Comparison of ENCODE assay signal across 28 cellular contexts in the genomic region with DNA sequence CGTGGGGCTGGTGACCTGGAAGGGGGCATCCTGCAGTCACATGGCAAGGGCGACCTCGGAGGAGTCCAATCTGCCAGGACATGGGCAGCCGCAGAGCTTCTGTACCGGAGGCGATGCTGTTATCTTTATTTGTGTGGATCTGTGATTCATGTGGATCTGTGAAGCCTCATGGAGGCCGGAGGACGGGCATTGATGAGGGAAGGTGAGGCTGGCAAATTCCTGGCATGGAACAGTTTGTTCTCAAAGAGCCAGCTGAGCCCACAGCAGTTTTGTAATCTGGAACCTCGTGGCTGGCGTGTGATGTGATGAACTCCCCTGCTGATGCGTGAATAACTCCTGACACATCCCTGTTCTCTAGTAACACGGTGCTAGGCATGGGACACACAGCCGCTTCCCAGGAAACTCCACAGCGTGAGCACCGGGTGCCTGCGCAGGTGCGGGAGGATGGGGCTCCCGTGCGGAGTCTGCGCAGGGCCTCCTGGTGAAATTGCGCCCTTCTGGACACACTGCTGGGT. TPM values are rescaled to one million over a fixed set of nuclear protein-coding genes. Genes with fewer than 3 reads are reported as not detected.
DNase-seq lines count a peak whose midpoint lies in the region; ATAC-seq and TF ChIP-seq lines count a peak whose summit lies in the region.
"Had no signal": no experiment of that assay in that cellular context is flagged by ENCODE, and none has a peak within 500 bp of the region (broad histone marks: within the 10 kb centered on the region; RNA-seq: fewer than 3 reads in every experiment).

No MANE protein-coding gene starts in this region.

- H3K27me3 Mint-ChIP-seq in nephron progenitor cell (ENCODE audit: low read depth, poor library complexity): peaks cover 8% of the 10 kb centered on the region
- H3K27me3 Mint-ChIP-seq: activated CD4-positive, alpha-beta T cell treated with anti-CD3 and anti-CD28 coated beads, Interleukin-2, amount 10 ng/mL, durations not matched to agents 7 days and 5 days; activated naive CD8-positive, alpha-beta T cell treated with anti-CD3 and anti-CD28 coated beads, Interleukin-2, amount 50 U/mL, for 24 hours; IgD-negative memory B cell had no signal

- peak overlapping the region; percentile 42 for H3K27ac Mint-ChIP-seq in nephron progenitor cell
- H3K27ac Mint-ChIP-seq: activated CD4-positive, alpha-beta T cell treated with anti-CD3 and anti-CD28 coated beads, Interleukin-2, amount 10 ng/mL, durations not matched to agents 7 days and 5 days; activated naive CD8-positive, alpha-beta T cell treated with anti-CD3 and anti-CD28 coated beads, Interleukin-2, amount 50 U/mL, for 24 hours; activated T-helper 2 cell treated with anti-CD3 and anti-CD28 coated beads, Interferon-gamma antibody, Interleukin-2, Interleukin-4, amounts not matched to agents 10 μg/mL and 5 μg/mL and 100 μg/mL, durations not matched to agents 14 hours and 24 hours and 36 hours; IgD-negative memory B cell; natural killer cell had no signal

- no peaks in the 10 kb centered on the region for H3K36me3 Mint-ChIP-seq in nephron progenitor cell (ENCODE audit: low read depth)
- H3K36me3 Mint-ChIP-seq: natural killer cell had no signal

- H3K27me3 ChIP-seq in RWPE2 (ENCODE audit: insufficient read depth, poor library complexity, severe bottlenecking) (no peaks in the 10 kb centered on the region), smooth muscle cell (ENCODE audit: low read depth) (no peaks in the 10 kb centered on the region)
- H3K27me3 ChIP-seq: BLaER1 treated with 17β-estradiol and CSF1 and Interleukin-3, amounts not matched to agents 10 nM and 100 nM; body of pancreas; esophagus muscularis mucosa; MG63; upper lobe of left lung had no signal

- ATAC-seq in RWPE2 (ENCODE audit: low read depth) (no peak), HG02588 (IDR thresholded peaks at IDR 0.05; ENCODE audit: unreplicated experiment) (no peak)
- ATAC-seq: activated naive CD8-positive, alpha-beta T cell treated with anti-CD3 and anti-CD28 coated beads, Interleukin-2, amount 50 U/mL, for 24 hours; body of pancreas; left colon; natural killer cell; Panc1; stimulated activated naive CD8-positive, alpha-beta T cell treated with anti-CD3 and anti-CD28 coated beads, Interleukin-15, Interleukin-2, amounts not matched to agents 100 U/mL and 50 U/mL, for 24 hours had no signal

- no peak overlapping the region for H3K27ac ChIP-seq in RWPE2 (ENCODE audit: poor library complexity, severe bottlenecking)
- no peak overlapping the region for H3K27ac ChIP-seq in smooth muscle cell (ENCODE audit: low read depth)
- H3K27ac ChIP-seq: BLaER1 treated with 17β-estradiol and CSF1 and Interleukin-3, amounts not matched to agents 10 nM and 100 nM; body of pancreas; esophagus muscularis mucosa; SK-N-MC had no signal

- H3K79me2 ChIP-seq in smooth muscle cell (ENCODE audit: low read depth): peaks cover under 1% of the 10 kb centered on the region

- no peak overlapping the region for H2AFZ ChIP-seq in smooth muscle cell (ENCODE audit: low read depth)

- H3F3A ChIP-seq in smooth muscle cell (ENCODE audit: low read depth): peaks cover 6% of the 10 kb centered on the region

- H3K4me3 ChIP-seq in RWPE2 (ENCODE audit: severe bottlenecking) (no peak overlapping the region), fibroblast of villous mesenchyme (ENCODE audit: low read depth, low read length) (no peak overlapping the region), smooth muscle cell (no peak overlapping the region)
- H3K4me3 ChIP-seq: BLaER1 treated with 17β-estradiol and CSF1 and Interleukin-3, amounts not matched to agents 10 nM and 100 nM; body of pancreas; esophagus muscularis mucosa; MG63; SK-N-MC; upper lobe of left lung had no signal

- TF ChIP-seq CTCF in RWPE2 (IDR thresholded peaks at IDR 0.05; ENCODE audit: poor library complexity, severe bottlenecking) (no peak), fibroblast of villous mesenchyme (IDR thresholded peaks at IDR 0.05; ENCODE audit: insufficient read depth, low read depth, low read length) (no peak), nephron progenitor cell (IDR thresholded peaks at IDR 0.05) (no peak), smooth muscle cell (IDR thresholded peaks at IDR 0.05; ENCODE audit: borderline replicate concordance, insufficient read depth, poor library complexity, severe bottlenecking) (no peak)

- WGBS in smooth muscle cell (ENCODE audit: low lambda C conversion rate): 74% methylated on average over 21 of the region's 21 CpGs

- H3K4me1 ChIP-seq in RWPE2 (ENCODE audit: insufficient read depth, poor library complexity, severe bottlenecking): peaks cover 7% of the 10 kb centered on the region
- H3K4me1 ChIP-seq in smooth muscle cell (ENCODE audit: low read depth): peaks cover 40% of the 10 kb centered on the region

- H3K36me3 ChIP-seq in RWPE2 (ENCODE audit: low read depth) (no peaks in the 10 kb centered on the region), smooth muscle cell (ENCODE audit: low read depth) (no peaks in the 10 kb centered on the region)
- H3K36me3 ChIP-seq: esophagus muscularis mucosa, MG63, upper lobe of left lung had no signal

- H3K9ac ChIP-seq in smooth muscle cell (ENCODE audit: low read depth): peak overlapping the region; percentile 7
- H3K9ac ChIP-seq: BLaER1 treated with 17β-estradiol and CSF1 and Interleukin-3, amounts not matched to agents 10 nM and 100 nM had no signal

- H3K4me3 Mint-ChIP-seq in nephron progenitor cell: no peak overlapping the region
- H3K4me3 Mint-ChIP-seq: activated CD4-positive, alpha-beta T cell treated with anti-CD3 and anti-CD28 coated beads, Interleukin-2, amount 10 ng/mL, durations not matched to agents 7 days and 5 days; activated naive CD8-positive, alpha-beta T cell treated with anti-CD3 and anti-CD28 coated beads, Interleukin-2, amount 50 U/mL, for 24 hours; natural killer cell had no signal

- H3K9me3 ChIP-seq in RWPE2 (ENCODE audit: severe bottlenecking) (no peaks in the 10 kb centered on the region), smooth muscle cell (replicated peaks; ENCODE audit: low read depth) (no peaks in the 10 kb centered on the region)
- H3K9me3 ChIP-seq: BLaER1 treated with 17β-estradiol and CSF1 and Interleukin-3, amounts not matched to agents 10 nM and 100 nM; body of pancreas; esophagus muscularis mucosa; MG63; upper lobe of left lung had no signal

- peak; percentile 49 for DNase-seq in RWPE2 (ENCODE audit: low spot score)
- DNase-seq in fibroblast of villous mesenchyme (ENCODE audit: low read depth): peak; percentile 76
- no peak for DNase-seq in nephron progenitor cell
- no peak for DNase-seq in smooth muscle cell (lab: John Stamatoyannopoulos, UW; ENCODE audit: unreplicated experiment)
- no peak for DNase-seq in NCI-H2107 treated with DMSO at 0.1 percent for 48 hours (lab: John Stamatoyannopoulos, UW; ENCODE audit: unreplicated experiment)
- no peak for DNase-seq in activated CD4-positive, alpha-beta T cell treated with anti-CD3 and anti-CD28 coated beads, Interleukin-2, amount 50 U/mL, for 4 hours
- DNase-seq: activated CD4-positive, alpha-beta T cell treated with anti-CD3 and anti-CD28 coated beads, Interleukin-2, amount 10 ng/mL, durations not matched to agents 7 days and 5 days; activated naive CD8-positive, alpha-beta T cell treated with anti-CD3 and anti-CD28 coated beads, Interleukin-2, amount 50 U/mL, for 24 hours; body of pancreas; Calu3; effector memory CD4-positive, alpha-beta T cell; left colon; MG63; midbrain; natural killer cell; NCI-H1417 treated with DMSO at 0.1 percent for 48 hours; NCI-H2107; NK-92 treated with Interleukin-12 subunit alpha and Interleukin-12 subunit beta, amount 100 ng/mL, for 24 hours; stimulated activated CD4-positive, alpha-beta T cell treated with anti-CD3 and anti-CD28 coated beads, Interleukin-4, amount 100 ng/mL, for 1 hour; stimulated activated naive CD8-positive, alpha-beta T cell treated with anti-CD3 and anti-CD28 coated beads, Interleukin-15, Interleukin-2, amounts not matched to agents 100 U/mL and 50 U/mL, for 24 hours; upper lobe of left lung had no signal

- H3K4me2 ChIP-seq in smooth muscle cell: peak overlapping the region; percentile 34
- H3K4me2 ChIP-seq: BLaER1 treated with 17β-estradiol and CSF1 and Interleukin-3, amounts not matched to agents 10 nM and 100 nM had no signal

- peaks cover 50% of the 10 kb centered on the region for H4K20me1 ChIP-seq in smooth muscle cell (ENCODE audit: low read depth)

- H3K9me3 Mint-ChIP-seq in nephron progenitor cell: no peaks in the 10 kb centered on the region
- H3K9me3 Mint-ChIP-seq: activated CD4-positive, alpha-beta T cell treated with anti-CD3 and anti-CD28 coated beads, Interleukin-2, amount 10 ng/mL, durations not matched to agents 7 days and 5 days; activated naive CD8-positive, alpha-beta T cell treated with anti-CD3 and anti-CD28 coated beads, Interleukin-2, amount 50 U/mL, for 24 hours; activated T-helper 2 cell treated with anti-CD3 and anti-CD28 coated beads, Interferon-gamma antibody, Interleukin-2, Interleukin-4, amounts not matched to agents 10 μg/mL and 5 μg/mL and 100 μg/mL, durations not matched to agents 14 hours and 24 hours and 36 hours; IgD-negative memory B cell; natural killer cell had no signal

- H3K4me1 Mint-ChIP-seq in nephron progenitor cell: peaks cover 79% of the 10 kb centered on the region

RNA-seq across cellular contexts. Expression of gene ATP11A, which starts 40.4 kb away (rescaled TPM):
- total RNA-seq in fibroblast of villous mesenchyme (5.8 and 6.9 TPM in 2 replicates), smooth muscle cell (6.1 and 7.5 TPM in 2 replicates)
- polyA plus RNA-seq in smooth muscle cell: 6.5 and 15.2 TPM in 2 replicates

Comparison
In these comparisons a context has a peak if more than half of its experiments do, and no peak if none do; other contexts are left out.
1. DNase-seq: peak in RWPE2 (single experiment) and fibroblast of villous mesenchyme (single experiment); none in nephron progenitor cell (single experiment), smooth muscle cell (single experiment), NCI-H2107 treated with DMSO at 0.1 percent for 48 hours (single experiment) and activated CD4-positive, alpha-beta T cell treated with anti-CD3 and anti-CD28 coated beads, Interleukin-2, amount 50 U/mL, for 4 hours (0 of 2).